ENCODE assay signal across 17 cellular contexts in genomic region chr2:219547621-219548020, GRCh38. TPM values are rescaled to one million over a fixed set of nuclear protein-coding genes. Genes with fewer than 3 reads are reported as not detected.
DNase-seq lines count a peak whose midpoint lies in the region; ATAC-seq and TF ChIP-seq lines count a peak whose summit lies in the region.
"Had no signal": no experiment of that assay in that cellular context is flagged by ENCODE, and none has a peak within 500 bp of the region (broad histone marks: within the 10 kb centered on the region; RNA-seq: fewer than 3 reads in every experiment).

No MANE protein-coding gene starts in this region.

- no peak for ATAC-seq in GM18867 (IDR thresholded peaks at IDR 0.05; ENCODE audit: unreplicated experiment)

- no peaks in the 10 kb centered on the region for H3K9me3 Mint-ChIP-seq in chondrocyte (ENCODE audit: low read depth)
- no peaks in the 10 kb centered on the region for H3K9me3 Mint-ChIP-seq in neural crest cell
- no peaks in the 10 kb centered on the region for H3K9me3 Mint-ChIP-seq in activated T-helper 1 cell treated with anti-CD3 and anti-CD28 coated beads, Interleukin-12 subunit alpha, Interleukin-12 subunit beta, Interleukin-2, Interleukin-4 antibody, amounts not matched to agents 30 ng/mL and 10 ng/mL and 1 ng/mL, durations not matched to agents 14 hours and 24 hours and 36 hours

- H3K27me3 Mint-ChIP-seq in chondrocyte (ENCODE audit: low read depth) = no peaks in the 10 kb centered on the region
- H3K27me3 Mint-ChIP-seq in neural crest cell (ENCODE audit: low read depth) = peaks cover 4% of the 10 kb centered on the region
- H3K27me3 Mint-ChIP-seq in activated T-helper 1 cell treated with anti-CD3 and anti-CD28 coated beads, Interleukin-12 subunit alpha, Interleukin-12 subunit beta, Interleukin-2, Interleukin-4 antibody, amounts not matched to agents 30 ng/mL and 10 ng/mL and 1 ng/mL, durations not matched to agents 14 hours and 24 hours and 36 hours (ENCODE audit: insufficient read depth) = peaks cover 38% of the 10 kb centered on the region

- no peaks in the 10 kb centered on the region for H3K36me3 ChIP-seq in spleen

- no peak overlapping the region for H3K4me3 ChIP-seq in spleen
- H3K4me3 ChIP-seq: GM23248 had no signal

- TF ChIP-seq POLR2A in spleen (IDR thresholded peaks at IDR 0.05) = no peak

- H3K4me3 Mint-ChIP-seq in chondrocyte (ENCODE audit: unreplicated experiment) (no peak overlapping the region), neural crest cell (peak overlapping the region; percentile 66)
- no peak overlapping the region for H3K4me3 Mint-ChIP-seq in activated T-helper 1 cell treated with anti-CD3 and anti-CD28 coated beads, Interleukin-12 subunit alpha, Interleukin-12 subunit beta, Interleukin-2, Interleukin-4 antibody, amounts not matched to agents 30 ng/mL and 10 ng/mL and 1 ng/mL, durations not matched to agents 14 hours and 24 hours and 36 hours

- peak; percentile 92 for DNase-seq in chondrocyte (ENCODE audit: low spot score)
- DNase-seq in neural crest cell (ENCODE audit: low read depth, low spot score) = no peak
- peak; percentile 76 for DNase-seq in spleen
- no peak for DNase-seq in activated T-helper 1 cell treated with anti-CD3 and anti-CD28 coated beads, Interleukin-12 subunit alpha, Interleukin-12 subunit beta, Interleukin-2, Interleukin-4 antibody, amounts not matched to agents 30 ng/mL and 10 ng/mL and 1 ng/mL, durations not matched to agents 14 hours and 24 hours and 36 hours (ENCODE audit: low spot score)
- DNase-seq: C1 segment of cervical spinal cord; Calu3; CD4-positive, alpha-beta memory T cell; COR-L47; DMS53; DMS79 treated with DMSO at 0.1 percent for 48 hours; GM23248; H7; HCEC 1CT had no signal

- H3K4me1 Mint-ChIP-seq in chondrocyte (ENCODE audit: low read depth) (peaks cover 21% of the 10 kb centered on the region), neural crest cell (peaks cover 38% of the 10 kb centered on the region)
- peaks cover 13% of the 10 kb centered on the region for H3K4me1 Mint-ChIP-seq in activated T-helper 1 cell treated with anti-CD3 and anti-CD28 coated beads, Interleukin-12 subunit alpha, Interleukin-12 subunit beta, Interleukin-2, Interleukin-4 antibody, amounts not matched to agents 30 ng/mL and 10 ng/mL and 1 ng/mL, durations not matched to agents 14 hours and 24 hours and 36 hours (ENCODE audit: low read depth)

- 95 to 97% (median 96%) methylated on average over 12 to 26 of the region's 26 CpGs for WGBS in spleen, 5 donors

- H3K27ac Mint-ChIP-seq in chondrocyte (ENCODE audit: unreplicated experiment) (no peak overlapping the region), neural crest cell (ENCODE audit: unreplicated experiment) (no peak overlapping the region)
- no peak overlapping the region for H3K27ac Mint-ChIP-seq in activated T-helper 1 cell treated with anti-CD3 and anti-CD28 coated beads, Interleukin-12 subunit alpha, Interleukin-12 subunit beta, Interleukin-2, Interleukin-4 antibody, amounts not matched to agents 30 ng/mL and 10 ng/mL and 1 ng/mL, durations not matched to agents 14 hours and 24 hours and 36 hours
- H3K27ac Mint-ChIP-seq: CD4-positive, alpha-beta memory T cell had no signal

- H3K27ac ChIP-seq in spleen = no peak overlapping the region
- H3K27ac ChIP-seq: GM23248 had no signal

- no peaks in the 10 kb centered on the region for H3K9me3 ChIP-seq in spleen

- H3K27me3 ChIP-seq in spleen (replicated peaks in 1 of 7) = peaks cover 0 to 98% (median 23%) of the 10 kb centered on the region in 7 donors

- TF ChIP-seq CTCF in chondrocyte (IDR thresholded peaks at IDR 0.05) = no peak
- TF ChIP-seq CTCF in neural crest cell (conservative IDR thresholded peaks at IDR 0.05) = no peak
- TF ChIP-seq CTCF in spleen (IDR thresholded peaks at IDR 0.05 in 8 of 11, conservative IDR thresholded peaks at IDR 0.05 in 3 of 11) = no peak

- H3K36me3 Mint-ChIP-seq in chondrocyte (ENCODE audit: low read depth) (peaks cover 11% of the 10 kb centered on the region), neural crest cell (ENCODE audit: low read depth) (peaks cover 3% of the 10 kb centered on the region)
- H3K36me3 Mint-ChIP-seq in activated T-helper 1 cell treated with anti-CD3 and anti-CD28 coated beads, Interleukin-12 subunit alpha, Interleukin-12 subunit beta, Interleukin-2, Interleukin-4 antibody, amounts not matched to agents 30 ng/mL and 10 ng/mL and 1 ng/mL, durations not matched to agents 14 hours and 24 hours and 36 hours (ENCODE audit: low read depth) = no peaks in the 10 kb centered on the region

- intact Hi-C loops in spleen (cut with DNase I; ENCODE audit: low total_unique reads) = no loop called here
- intact Hi-C loops in activated T-helper 1 cell treated with anti-CD3 and anti-CD28 coated beads, Interleukin-12 subunit alpha, Interleukin-12 subunit beta, Interleukin-2, Interleukin-4 antibody, amounts not matched to agents 30 ng/mL and 10 ng/mL and 1 ng/mL, durations not matched to agents 14 hours and 24 hours and 36 hours (cut with micrococcal nuclease) = loop anchor here (10.0 kb wide), 1 partner anchor 243 kb away; the partner anchor contains the start of gene PTPRN

- H3K4me1 ChIP-seq in spleen = peaks cover 12 to 39% (median 33%) of the 10 kb centered on the region in 6 donors

RNA-seq across cellular contexts. Expression of gene TMEM198, which starts 3.8 kb away (rescaled TPM):
- total RNA-seq in chondrocyte (3.6 to 6.1 TPM (median 4.8 TPM) in 3 replicates), neural crest cell (15.7 and 16.4 TPM in 2 replicates), spleen (1 to 10 TPM in 5 of 7 donors, under 1 TPM in 2; 0.39 to 2.8 (median 1.1) TPM)
- polyA plus RNA-seq in spleen = 1 to 10 TPM; 1.1 to 2.1 (median 1.5) TPM
- total RNA-seq in activated T-helper 1 cell treated with anti-CD3 and anti-CD28 coated beads, Interleukin-12 subunit alpha, Interleukin-12 subunit beta, Interleukin-2, Interleukin-4 antibody, amounts not matched to agents 30 ng/mL and 10 ng/mL and 1 ng/mL, durations not matched to agents 14 hours and 24 hours and 36 hours = 2.9 and 3.3 TPM in 2 replicates
- polyA plus RNA-seq: CD4-positive, alpha-beta memory T cell had no signal

RNA-seq across cellular contexts. Expression of gene CHPF, which starts 4.0 kb away (rescaled TPM):
- total RNA-seq in chondrocyte = 273 to 276 TPM (median 273 TPM) in 3 replicates
- total RNA-seq in neural crest cell = 27.0 and 30.0 TPM in 2 replicates
- 10 to 100 TPM in 6 of 7 donors, 1 to 10 TPM in 1; 8.9 to 26.2 (median 15.4) TPM for total RNA-seq in spleen
- 1 to 10 TPM; 2.8 to 8.9 (median 4.8) TPM for polyA plus RNA-seq in spleen
- 41.3 and 43.4 TPM in 2 replicates for total RNA-seq in activated T-helper 1 cell treated with anti-CD3 and anti-CD28 coated beads, Interleukin-12 subunit alpha, Interleukin-12 subunit beta, Interleukin-2, Interleukin-4 antibody, amounts not matched to agents 30 ng/mL and 10 ng/mL and 1 ng/mL, durations not matched to agents 14 hours and 24 hours and 36 hours

RNA-seq across cellular contexts. Expression of gene OBSL1, which starts 23.7 kb away (rescaled TPM):
- total RNA-seq in chondrocyte = 103 to 143 TPM (median 111 TPM) in 3 replicates
- 122 and 123 TPM in 2 replicates for total RNA-seq in neural crest cell
- 10 to 100 TPM; 26.7 to 51.6 (median 31.1) TPM for total RNA-seq in spleen
- polyA plus RNA-seq in spleen = 10 to 100 TPM; 15.9 to 32.0 (median 27.6) TPM
- 0.21 and 0.24 TPM in 2 replicates for total RNA-seq in activated T-helper 1 cell treated with anti-CD3 and anti-CD28 coated beads, Interleukin-12 subunit alpha, Interleukin-12 subunit beta, Interleukin-2, Interleukin-4 antibody, amounts not matched to agents 30 ng/mL and 10 ng/mL and 1 ng/mL, durations not matched to agents 14 hours and 24 hours and 36 hours
- polyA plus RNA-seq: CD4-positive, alpha-beta memory T cell had no signal

RNA-seq across cellular contexts. Expression of gene INHA, which starts 24.5 kb away (rescaled TPM):
- total RNA-seq in chondrocyte = 1.0 to 2.7 TPM (median 1.7 TPM) in 3 replicates
- total RNA-seq in neural crest cell = 0.50 TPM in 1 of 2 replicates, not detected in the other
- total RNA-seq in spleen = under 1 TPM in 1 of 7 donors, not detected in 6; 0.46 TPM
- polyA plus RNA-seq in spleen = under 1 TPM; 0.08 to 0.46 (median 0.16) TPM
- not detected in 2 replicates for total RNA-seq in activated T-helper 1 cell treated with anti-CD3 and anti-CD28 coated beads, Interleukin-12 subunit alpha, Interleukin-12 subunit beta, Interleukin-2, Interleukin-4 antibody, amounts not matched to agents 30 ng/mL and 10 ng/mL and 1 ng/mL, durations not matched to agents 14 hours and 24 hours and 36 hours
- total RNA-seq: A172; A673; CD4-positive, alpha-beta memory T cell had no signal
- polyA plus RNA-seq: CD4-positive, alpha-beta memory T cell had no signal

RNA-seq across cellular contexts. Expression of gene ASIC4, which starts 33.3 kb away (rescaled TPM):
- 0.15 TPM in 2 of 3 replicates, not detected in the other for total RNA-seq in chondrocyte
- 1.0 and 1.5 TPM in 2 replicates for total RNA-seq in neural crest cell
- total RNA-seq in spleen = under 1 TPM in 1 of 7 donors, not detected in 6; 0.32 TPM
- polyA plus RNA-seq in spleen = under 1 TPM; 0.04 to 0.06 (median 0.05) TPM
- total RNA-seq in activated T-helper 1 cell treated with anti-CD3 and anti-CD28 coated beads, Interleukin-12 subunit alpha, Interleukin-12 subunit beta, Interleukin-2, Interleukin-4 antibody, amounts not matched to agents 30 ng/mL and 10 ng/mL and 1 ng/mL, durations not matched to agents 14 hours and 24 hours and 36 hours = 0.08 TPM in 1 of 2 replicates, not detected in the other
- total RNA-seq: Daoy had no signal
- polyA plus RNA-seq: CD4-positive, alpha-beta memory T cell; GM23248 had no signal

Comparison
In these comparisons a context has a peak if more than half of its experiments do, and no peak if none do; other contexts are left out.
1. DNase-seq: peak in chondrocyte (single experiment) and spleen (single experiment); none in neural crest cell (single experiment) and activated T-helper 1 cell treated with anti-CD3 and anti-CD28 coated beads, Interleukin-12 subunit alpha, Interleukin-12 subunit beta, Interleukin-2, Interleukin-4 antibody, amounts not matched to agents 30 ng/mL and 10 ng/mL and 1 ng/mL, durations not matched to agents 14 hours and 24 hours and 36 hours (single experiment).
2. RNA of gene OBSL1, which starts 23.7 kb away (total RNA-seq): 122 to 123 TPM in neural crest cell, 103 to 143 TPM in chondrocyte and 26.7 to 51.6 TPM in spleen; 0.21 to 0.24 TPM in activated T-helper 1 cell treated with anti-CD3 and anti-CD28 coated beads, Interleukin-12 subunit alpha, Interleukin-12 subunit beta, Interleukin-2, Interleukin-4 antibody, amounts not matched to agents 30 ng/mL and 10 ng/mL and 1 ng/mL, durations not matched to agents 14 hours and 24 hours and 36 hours; every median in the first group is over 10 times any median in the second.